ENCODE assay signal across 8 cellular contexts in the genomic region with DNA sequence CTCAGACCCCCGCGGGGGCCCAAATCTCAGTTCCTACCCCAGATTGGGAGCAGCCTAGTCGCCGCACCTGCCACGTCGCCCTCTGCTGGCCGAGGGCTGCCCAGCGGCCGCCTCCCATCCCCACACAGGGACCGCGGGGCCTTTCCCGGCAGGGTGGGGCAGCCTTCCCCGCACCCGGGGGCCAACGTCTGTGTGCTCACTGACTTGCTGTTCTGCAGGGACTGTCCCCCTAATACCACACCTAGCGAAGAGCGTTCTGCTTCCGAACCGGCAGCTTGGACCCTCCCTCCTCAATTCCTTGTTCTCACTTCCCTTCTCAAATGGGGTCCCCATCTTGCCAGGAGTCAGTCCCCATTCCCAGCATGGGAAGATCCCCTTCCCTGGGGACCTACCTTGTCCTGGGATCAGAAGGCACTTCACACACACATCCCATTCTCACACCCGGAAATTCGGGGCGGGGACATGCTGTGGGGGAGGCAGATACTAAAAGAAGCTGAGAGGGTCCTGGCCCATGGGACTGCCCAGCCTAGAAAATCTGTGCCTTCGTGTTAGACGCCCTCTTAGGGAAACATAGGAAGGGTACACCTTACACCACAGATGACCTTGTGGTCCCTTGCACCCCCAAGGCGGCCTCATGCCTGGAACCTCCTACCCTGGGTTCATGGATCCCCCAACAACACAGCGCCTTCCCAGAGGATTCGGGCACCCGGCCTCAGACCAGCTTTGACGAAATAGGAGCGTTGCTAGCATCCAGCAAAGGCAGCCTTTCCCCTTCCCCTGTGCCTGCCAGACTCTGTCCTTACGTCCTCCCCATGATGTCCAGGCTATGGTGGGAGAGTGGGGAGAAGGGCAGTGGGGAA. TPM values are rescaled to one million over a fixed set of nuclear protein-coding genes. Genes with fewer than 3 reads are reported as not detected.
DNase-seq lines count a peak whose midpoint lies in the region; ATAC-seq and TF ChIP-seq lines count a peak whose summit lies in the region.

No MANE protein-coding gene starts in this region.

- H3K36me3 ChIP-seq in BLaER1: no peaks in the 10 kb centered on the region
- H3K36me3 ChIP-seq in osteoblast (ENCODE audit: insufficient read depth, low read length): no peaks in the 10 kb centered on the region
- no peaks in the 10 kb centered on the region for H3K36me3 ChIP-seq in tibial artery

- 0 out of 2 replicates have a peak overlapping the region, but pooled peaks have one; percentile 65 for H3K27ac ChIP-seq in BLaER1
- H3K27ac ChIP-seq in osteoblast (ENCODE audit: low read depth, low read length): no peak overlapping the region
- no peak overlapping the region for H3K27ac ChIP-seq in tibial artery

- H3K4me2 ChIP-seq in BLaER1 (peak overlapping the region; percentile 66), osteoblast (ENCODE audit: insufficient read depth, low read length) (peak overlapping the region; percentile 80)

- intact Hi-C loops in tibial artery (cut with DNase I; ENCODE audit: low total_unique reads): loop anchor here (5.0 kb wide), 1 partner anchor 59 kb away; no protein-coding TSS in a partner anchor

- H4K20me1 ChIP-seq in BLaER1 (no peaks in the 10 kb centered on the region), osteoblast (ENCODE audit: insufficient read depth, low read length) (no peaks in the 10 kb centered on the region)

- H3K4me1 ChIP-seq in BLaER1 (peaks cover 43% of the 10 kb centered on the region), osteoblast (ENCODE audit: insufficient read depth, low read length) (peaks cover 13% of the 10 kb centered on the region), tibial artery (peaks cover 0 to 12% (median 9%) of the 10 kb centered on the region in 4 donors)

- no peaks in the 10 kb centered on the region for H3K27me3 ChIP-seq in BLaER1
- H3K27me3 ChIP-seq in osteoblast (ENCODE audit: insufficient read depth, low read length): no peaks in the 10 kb centered on the region
- peaks cover 0 to 18% of the 10 kb centered on the region in 2 donors for H3K27me3 ChIP-seq in tibial artery

- no peaks in the 10 kb centered on the region for H3K79me2 ChIP-seq in osteoblast (ENCODE audit: insufficient read depth, low read length)

- no peak overlapping the region for H3K4me3 ChIP-seq in BLaER1
- H3K4me3 ChIP-seq in fibroblast of mammary gland (ENCODE audit: control insufficient read depth, low read depth, low read length): peak overlapping the region; percentile 23
- peak overlapping the region; percentile 60 for H3K4me3 ChIP-seq in osteoblast (ENCODE audit: insufficient read depth, low read length)
- H3K4me3 ChIP-seq in tibial artery: no peak overlapping the region

- ATAC-seq in GM21529 (IDR thresholded peaks at IDR 0.05; ENCODE audit: unreplicated experiment): no peak

- peak overlapping the region; percentile 90 for H2AFZ ChIP-seq in osteoblast (ENCODE audit: low read length)

- no peak overlapping the region for H3K9ac ChIP-seq in BLaER1

- H3K9me3 ChIP-seq in BLaER1 (no peaks in the 10 kb centered on the region), osteoblast (ENCODE audit: low read depth, low read length) (no peaks in the 10 kb centered on the region), tibial artery (no peaks in the 10 kb centered on the region)

- TF ChIP-seq CTCF in fibroblast of mammary gland (conservative IDR thresholded peaks at IDR 0.05; ENCODE audit: control insufficient read depth, insufficient read depth, low read depth, low read length): peak; percentile 65
- TF ChIP-seq CTCF in osteoblast (IDR thresholded peaks at IDR 0.05; ENCODE audit: extremely low read depth, low read depth, low read length): peak; percentile 81
- TF ChIP-seq CTCF in tibial artery (IDR thresholded peaks at IDR 0.05): peak; percentile 58 to 82

- DNase-seq in LoVo (ENCODE audit: low spot score) (peak; percentile 46), activated T-cell treated with anti-CD3 and anti-CD28 coated beads for 24 hours (ENCODE audit: low read depth) (peak; percentile 46), fibroblast of mammary gland (ENCODE audit: low read depth) (peak; percentile 27), osteoblast (ENCODE audit: insufficient read length, low spot score, missing footprints) (peak; percentile 94), tibial artery (peak; percentile 59 to 71), NCI-H2107 treated with DMSO at 0.1 percent for 48 hours (lab: John Stamatoyannopoulos, UW; ENCODE audit: unreplicated experiment) (no peak)

RNA-seq across cellular contexts. Expression of a gene that starts 16.4 kb away (rescaled TPM):
- total RNA-seq in osteoblast: 9.8 and 11.5 TPM in 2 replicates

RNA-seq across cellular contexts. Expression of a gene that starts 27.8 kb away (rescaled TPM):
- 10.5 and 13.0 TPM in 2 replicates for total RNA-seq in osteoblast

RNA-seq across cellular contexts. Expression of a gene that starts 35.8 kb away (rescaled TPM):
- total RNA-seq in osteoblast: not detected in 2 replicates

Comparison
In these comparisons a context has a peak if more than half of its experiments do, and no peak if none do; other contexts are left out.
1. H3K4me3 ChIP-seq: peak in fibroblast of mammary gland (single experiment) and osteoblast (single experiment); none in BLaER1 (single experiment) and tibial artery (0 of 2).
2. Peak in every context shown above with its lines, with median percentiles within 50 percentile points of each other: CTCF ChIP-seq.